ENCODE assay signal across 8 cellular contexts in the genomic region with DNA sequence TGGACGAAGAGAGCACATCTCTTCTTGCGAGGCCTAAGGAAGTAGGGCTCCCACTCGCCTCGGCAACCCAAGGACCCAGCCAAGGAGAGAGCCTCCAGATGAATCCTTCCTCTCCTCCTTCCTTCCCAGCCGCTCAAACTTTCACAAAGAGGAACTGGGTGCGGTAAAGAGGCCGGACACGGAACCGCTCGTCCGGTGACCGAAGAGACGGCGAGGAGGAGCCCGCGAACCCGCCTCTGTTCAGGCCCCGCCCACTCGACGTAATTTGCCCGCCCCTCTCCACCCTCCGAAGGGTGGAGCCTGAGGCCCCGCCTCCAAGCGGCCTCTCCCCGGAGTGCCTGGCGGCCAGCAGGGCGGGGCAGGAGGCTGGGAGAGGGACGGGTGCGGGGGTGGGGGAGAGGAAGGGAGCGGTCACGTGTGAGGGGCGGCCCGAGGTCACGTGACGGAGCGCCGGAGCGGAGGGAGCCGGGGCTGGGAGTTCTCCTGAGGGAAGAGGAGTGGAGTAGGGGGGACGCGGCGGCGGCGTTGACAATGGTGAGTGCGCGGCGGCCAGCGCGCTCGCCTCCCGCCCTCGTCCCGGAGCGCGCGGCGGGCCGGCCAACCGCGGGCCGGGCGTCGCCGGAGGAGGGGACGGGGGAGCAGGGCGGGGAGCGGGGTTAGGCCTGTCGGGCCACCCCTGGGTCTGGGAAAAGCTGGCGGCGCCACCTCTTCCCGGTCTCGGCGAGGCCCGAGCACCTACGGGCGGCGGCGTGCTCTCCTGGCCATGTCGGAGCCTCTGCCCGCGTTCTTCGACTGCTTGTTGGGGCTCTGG. TPM values are rescaled to one million over a fixed set of nuclear protein-coding genes. Genes with fewer than 3 reads are reported as not detected.
DNase-seq lines count a peak whose midpoint lies in the region; ATAC-seq and TF ChIP-seq lines count a peak whose summit lies in the region.

Gene VPS26A, plus strand, starts transcription at position 432 of the 811 bp plus-strand sequence. Its CDS starts 100 bp downstream, at position 532.

- ATAC-seq in GM18502 (IDR thresholded peaks at IDR 0.05; ENCODE audit: poor library complexity, unreplicated experiment) (peak; percentile 89), HG02970 (IDR thresholded peaks at IDR 0.05; ENCODE audit: low FRiP score, unreplicated experiment) (peak; percentile 85)

- no peaks in the 10 kb centered on the region for H3K36me3 ChIP-seq in right atrium auricular region
- no peaks in the 10 kb centered on the region for H3K36me3 ChIP-seq in uterus

- H3K4me1 ChIP-seq in right atrium auricular region (peaks cover 0 to 17% of the 10 kb centered on the region in 2 donors), uterus (peaks cover 0 to 9% of the 10 kb centered on the region in 2 donors)

- H3K27me3 ChIP-seq in right atrium auricular region (no peaks in the 10 kb centered on the region), uterus (no peaks in the 10 kb centered on the region)

- H3K9me3 ChIP-seq in right atrium auricular region (no peaks in the 10 kb centered on the region), uterus (no peaks in the 10 kb centered on the region)

- H3K27ac ChIP-seq in right atrium auricular region = peak within 1 kb of the TSS; percentile 96 to 98
- peak within 1 kb of the TSS; percentile 95 to 99 for H3K27ac ChIP-seq in uterus

- TF ChIP-seq CTCF in right atrium auricular region (IDR thresholded peaks at IDR 0.05) = peak in 1 of 2 donors; percentile 51
- TF ChIP-seq CTCF in uterus (IDR thresholded peaks at IDR 0.05) = peak; percentile 2 to 36 (median 16)

- intact Hi-C loops in T-helper 2 cell treated with Interferon-gamma antibody and Interleukin-4, amounts not matched to agents 100 ng/mL and 5 ng/mL, for 36 hours (cut with micrococcal nuclease) = loop anchor here (1.0 to 5.0 kb wide), 12 partner anchors 31 to 597 kb away; partner anchors contain the start of genes CCAR1, DDX21, DDX50 and KIFBP
- intact Hi-C loops in uterus (cut with DNase I; ENCODE audit: low total_unique reads) = no loop called here

- peak; percentile 95 to 97 for TF ChIP-seq POLR2A in uterus (IDR thresholded peaks at IDR 0.05)

- DNase-seq in NCI-H187 treated with DMSO at 0.1 percent for 48 hours (lab: John Stamatoyannopoulos, UW) (peak; percentile 62), anterior cingulate cortex (lab: John Stamatoyannopoulos, UW) (peak; percentile 86 to 100 (median 99)), right atrium auricular region (ENCODE audit: low spot score) (peak; percentile 98), pulmonary artery endothelial cell (ENCODE audit: low read depth, low spot score) (peak; percentile 94), uterus (peak; percentile 99)

- H3K4me3 ChIP-seq in right atrium auricular region (peak within 1 kb of the TSS; percentile 86 to 97), uterus (peak within 1 kb of the TSS; percentile 84 to 92)

RNA-seq across cellular contexts. Expression of gene VPS26A, which starts in this region (rescaled TPM):
- 35.4 and 38.5 TPM in 2 replicates for total RNA-seq in T-helper 2 cell treated with Interferon-gamma antibody and Interleukin-4, amounts not matched to agents 100 ng/mL and 5 ng/mL, for 36 hours
- 10 to 100 TPM; 19.3 to 20.1 TPM for total RNA-seq in right atrium auricular region
- 39.1 and 44.4 TPM in 2 replicates for total RNA-seq in pulmonary artery endothelial cell
- 10 to 100 TPM; 22.0 to 67.2 (median 52.1) TPM for total RNA-seq in uterus

Comparison
In these comparisons a context has a peak if more than half of its experiments do, and no peak if none do; other contexts are left out.
1. Peak in every context shown above with its lines: DNase-seq, ATAC-seq, H3K4me3 ChIP-seq and H3K27ac ChIP-seq.